In genomic region chr13:32142956-32143375, GRCh38 we compare ENCODE assay signal across 13 cellular contexts.
DNase-seq lines count a peak whose midpoint lies in the region; ATAC-seq and TF ChIP-seq lines count a peak whose summit lies in the region.
"Had no signal": no experiment of that assay in that cellular context is flagged by ENCODE, and none has a peak within 500 bp of the region (broad histone marks: within the 10 kb centered on the region; RNA-seq: fewer than 3 reads in every experiment).

No MANE protein-coding gene starts in this region.

- H3K4me3 Mint-ChIP-seq in GM23338, result no peak overlapping the region; the same call in 2 of the 3 replicates
- H3K4me3 Mint-ChIP-seq: CD4-positive, alpha-beta T cell; immature natural killer cell had no signal

- no peaks in the 10 kb centered on the region for H3K36me3 Mint-ChIP-seq in GM23338 (ENCODE audit: low read depth)

- no peaks in the 10 kb centered on the region for H4K20me1 ChIP-seq in GM23338 (replicated peaks; ENCODE audit: insufficient read depth)

- TF ChIP-seq CTCF in GM23338 (conservative IDR thresholded peaks at IDR 0.05; ENCODE audit: low read depth in 2 of 2), result no peak

- peaks cover 16% of the 10 kb centered on the region for H3K4me1 Mint-ChIP-seq in GM23338
- H3K4me1 Mint-ChIP-seq: immature natural killer cell had no signal

- H3K9me3 ChIP-seq in iPS DF 6.9 (ENCODE audit: control insufficient read depth, insufficient read depth, low read length), result no peaks in the 10 kb centered on the region

- no peaks in the 10 kb centered on the region for H3K79me2 ChIP-seq in ACC112 (ENCODE audit: control insufficient read depth, insufficient read depth, low read length, unreplicated experiment)
- no peaks in the 10 kb centered on the region for H3K79me2 ChIP-seq in GM23338 (replicated peaks; ENCODE audit: insufficient read depth)

- H3K9me2 ChIP-seq in GM23338 (ENCODE audit: insufficient read depth), result 0 out of 2 replicates have a peak, but pooled peaks cover 3% of the 10 kb centered on the region

- H2AFZ ChIP-seq in ACC112 (ENCODE audit: low read length, unreplicated experiment), result peak overlapping the region; percentile 17
- no peak overlapping the region for H2AFZ ChIP-seq in GM23338

- H3K36me3 ChIP-seq in ACC112 (ENCODE audit: insufficient read depth, low read length), result no peaks in the 10 kb centered on the region
- no peaks in the 10 kb centered on the region for H3K36me3 ChIP-seq in GM23338 (ENCODE audit: insufficient read depth)
- no peaks in the 10 kb centered on the region for H3K36me3 ChIP-seq in iPS DF 6.9 (ENCODE audit: control insufficient read depth, insufficient read depth, low read length)

- H3F3A ChIP-seq in GM23338 (replicated peaks; ENCODE audit: low read depth), result no peaks in the 10 kb centered on the region

- H3K4me3 ChIP-seq in ACC112 (ENCODE audit: low read depth, low read length) (no peak overlapping the region), GM23338 (no peak overlapping the region), iPS DF 6.9 (ENCODE audit: low read length) (no peak overlapping the region)

- H3K27me3 ChIP-seq in ACC112 (ENCODE audit: insufficient read depth, low read length) (no peaks in the 10 kb centered on the region), GM23338 (ENCODE audit: insufficient read depth) (no peaks in the 10 kb centered on the region), iPS DF 6.9 (ENCODE audit: control insufficient read depth, insufficient read depth, low read length) (no peaks in the 10 kb centered on the region)

- H3K4me2 ChIP-seq in GM23338, result peak overlapping the region; percentile 33

- peaks cover 10% of the 10 kb centered on the region for H3K4me1 ChIP-seq in ACC112 (ENCODE audit: control insufficient read depth, insufficient read depth, low read length, unreplicated experiment)
- peaks cover 17% of the 10 kb centered on the region for H3K4me1 ChIP-seq in GM23338 (ENCODE audit: insufficient read depth)
- H3K4me1 ChIP-seq in iPS DF 6.9 (ENCODE audit: control insufficient read depth, insufficient read depth, low read length), result no peaks in the 10 kb centered on the region; the same call in 1 of the 2 replicates

- no peak overlapping the region for H3K27ac ChIP-seq in ACC112 (ENCODE audit: low read depth, low read length)
- peak overlapping the region; percentile 61 for H3K27ac ChIP-seq in GM23338 (ENCODE audit: low read depth)
- no peak overlapping the region for H3K27ac ChIP-seq in iPS DF 6.9 (ENCODE audit: low read length)

- ATAC-seq in GM23338, result peak; percentile 96
- no peak for ATAC-seq in GM19328 (IDR thresholded peaks at IDR 0.05; ENCODE audit: unreplicated experiment)
- ATAC-seq in HG03108 (IDR thresholded peaks at IDR 0.05; ENCODE audit: unreplicated experiment), result no peak

- DNase-seq in GM23338 (ENCODE audit: low spot score), result peak; percentile 82
- peak; percentile 22 for DNase-seq in SKM-1 (lab: John Stamatoyannopoulos, UW; ENCODE audit: unreplicated experiment)
- DNase-seq in iPS DF 6.9 (ENCODE audit: low read depth, low spot score), result peak; percentile 13
- no peak for DNase-seq in NCI-H526 (lab: John Stamatoyannopoulos, UW)
- DNase-seq in DMS53 treated with DMSO at 0.1 percent for 48 hours (lab: John Stamatoyannopoulos, UW; ENCODE audit: unreplicated experiment), result no peak
- DNase-seq: activated CD8-positive, alpha-beta memory T cell treated with anti-CD3 and anti-CD28 coated beads, Interleukin-2, amount 50 U/mL, for 48 hours; CD4-positive, alpha-beta T cell; immature natural killer cell; NCI-H446 treated with DMSO at 0.1 percent for 48 hours had no signal

- peaks cover 8% of the 10 kb centered on the region for H3K27me3 Mint-ChIP-seq in GM23338 (ENCODE audit: insufficient read depth, low read depth, poor library complexity)
- H3K27me3 Mint-ChIP-seq: CD4-positive, alpha-beta T cell; progenitor cell of endocrine pancreas had no signal

- H3K27ac Mint-ChIP-seq in GM23338, result 0 out of 2 replicates have a peak overlapping the region, but pooled peaks have one; percentile 32
- H3K27ac Mint-ChIP-seq: CD4-positive, alpha-beta T cell; immature natural killer cell; progenitor cell of endocrine pancreas had no signal

- no peaks in the 10 kb centered on the region for H3K9me3 Mint-ChIP-seq in GM23338
- H3K9me3 Mint-ChIP-seq: CD4-positive, alpha-beta T cell; immature natural killer cell had no signal

TF ChIP-seq in GM23338, 12 proteins besides CTCF, POLR2A, EP300 and RAD21:
- TF ChIP-seq ZNF331 (CRISPR knock-in tag; IDR thresholded peaks at IDR 0.05; ENCODE audit: low read depth) (no peak), ZNF462 (CRISPR knock-in tag; IDR thresholded peaks at IDR 0.05) (0 out of 2 replicates have a peak, but pooled peaks have one; percentile 30), EZH2 (IDR thresholded peaks at IDR 0.05; ENCODE audit: low read depth, unreplicated experiment) (no peak), CREB1 (CRISPR knock-in tag; IDR thresholded peaks at IDR 0.05; ENCODE audit: low read depth) (0 out of 2 replicates have a peak, but pooled peaks have one; percentile 6)

Comparison
In these comparisons a context has a peak if more than half of its experiments do, and no peak if none do; other contexts are left out.
1. DNase-seq: peak in GM23338 (single experiment), SKM-1 (single experiment) and iPS DF 6.9 (single experiment); none in NCI-H526 (0 of 2) and DMS53 treated with DMSO at 0.1 percent for 48 hours (single experiment).